21 cellular contexts compared by ENCODE assay signal in genomic region chr2:59395119-59395518, GRCh38.
"Had no signal": no experiment of that assay in that cellular context is flagged by ENCODE, and none has a peak within 500 bp of the region (broad histone marks: within the 10 kb centered on the region; RNA-seq: fewer than 3 reads in every experiment).

No MANE protein-coding gene starts in this region.

- H3K4me3 Mint-ChIP-seq: activated CD8-positive, alpha-beta T cell treated with anti-CD3 and anti-CD28 coated beads for 36 hours; activated naive CD4-positive, alpha-beta T cell treated with anti-CD3 and anti-CD28 coated beads, Interleukin-2, amount 50 U/mL, for 24 hours; activated naive CD8-positive, alpha-beta T cell treated with anti-CD3 and anti-CD28 coated beads, Interleukin-2, amount 50 U/mL, for 24 hours; T-cell had no signal

- H3K27ac Mint-ChIP-seq: activated CD8-positive, alpha-beta T cell treated with anti-CD3 and anti-CD28 coated beads for 36 hours; activated naive CD4-positive, alpha-beta T cell treated with anti-CD3 and anti-CD28 coated beads, Interleukin-2, amount 50 U/mL, for 24 hours; activated naive CD8-positive, alpha-beta T cell treated with anti-CD3 and anti-CD28 coated beads, Interleukin-2, amount 50 U/mL, for 24 hours; T-cell had no signal

- H3K4me1 Mint-ChIP-seq: activated naive CD4-positive, alpha-beta T cell treated with anti-CD3 and anti-CD28 coated beads, Interleukin-2, amount 50 U/mL, for 24 hours; activated naive CD8-positive, alpha-beta T cell treated with anti-CD3 and anti-CD28 coated beads, Interleukin-2, amount 50 U/mL, for 24 hours; T-cell had no signal

- DNase-seq: activated CD4-positive, CD25-positive, alpha-beta regulatory T cell; activated CD8-positive, alpha-beta memory T cell treated with anti-CD3 and anti-CD28 coated beads, Interleukin-2, amount 50 U/mL, for 4 hours; activated CD8-positive, alpha-beta T cell treated with anti-CD3 and anti-CD28 coated beads for 36 hours; activated naive CD8-positive, alpha-beta T cell treated with anti-CD3 and anti-CD28 coated beads, Interleukin-2, amount 50 U/mL, for 24 hours; amniotic stem cell; body of pancreas; central memory CD4-positive, alpha-beta T cell; MG63; MV-4-11; NCI-H1092 treated with DMSO at 0.1 percent for 48 hours; NCI-H1417 treated with DMSO at 0.1 percent for 48 hours; NCI-H1694 treated with DMSO at 0.1 percent for 48 hours; NCI-H2081; NCI-H446; NCI-H524; NCI-H748 treated with DMSO at 0.1 percent for 48 hours; SIG-M5; T-cell; T-helper 2 cell; T1000 had no signal

- H3K27me3 Mint-ChIP-seq: activated naive CD4-positive, alpha-beta T cell treated with anti-CD3 and anti-CD28 coated beads, Interleukin-2, amount 50 U/mL, for 24 hours; activated naive CD8-positive, alpha-beta T cell treated with anti-CD3 and anti-CD28 coated beads, Interleukin-2, amount 50 U/mL, for 24 hours; T-cell had no signal

- H3K9me3 Mint-ChIP-seq: activated CD8-positive, alpha-beta T cell treated with anti-CD3 and anti-CD28 coated beads for 36 hours had no signal

- H3K36me3 Mint-ChIP-seq: activated naive CD4-positive, alpha-beta T cell treated with anti-CD3 and anti-CD28 coated beads, Interleukin-2, amount 50 U/mL, for 24 hours; T-cell had no signal
